2 cellular contexts compared by ENCODE assay signal in the genomic region with DNA sequence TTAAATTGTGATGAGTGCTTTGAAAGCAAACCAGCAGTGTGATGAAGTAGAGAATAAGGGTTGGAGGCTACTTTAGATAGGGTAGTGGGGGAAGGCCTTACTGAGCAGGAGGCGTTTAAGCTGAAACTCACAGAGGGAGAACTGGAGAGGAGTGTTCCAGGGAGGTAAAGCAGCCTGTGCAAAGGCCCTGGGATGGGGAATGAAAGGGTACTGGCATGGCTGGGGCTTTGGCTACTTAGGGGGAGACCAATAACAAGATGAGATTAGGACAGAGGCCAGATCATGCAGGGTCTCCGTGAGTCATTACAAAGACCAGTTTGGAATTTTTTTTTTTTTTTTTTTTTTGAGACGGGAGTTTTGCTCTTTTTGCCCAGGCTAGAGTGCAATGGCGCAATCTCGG.
TF ChIP-seq lines count a peak whose summit lies in the region.

No MANE protein-coding gene starts in this region.

TF ChIP-seq in A549, 52 proteins besides CTCF, POLR2A, EP300 and RAD21 (continued from another document):
- TF ChIP-seq CBX8 (IDR thresholded peaks at IDR 0.05) (no peak), TFCP2L1 (CRISPR knock-in tag; IDR thresholded peaks at IDR 0.05) (no peak), NPAS2 (CRISPR knock-in tag; IDR thresholded peaks at IDR 0.05; ENCODE audit: borderline replicate concordance) (no peak)
- TF ChIP-seq, protein P1, sequence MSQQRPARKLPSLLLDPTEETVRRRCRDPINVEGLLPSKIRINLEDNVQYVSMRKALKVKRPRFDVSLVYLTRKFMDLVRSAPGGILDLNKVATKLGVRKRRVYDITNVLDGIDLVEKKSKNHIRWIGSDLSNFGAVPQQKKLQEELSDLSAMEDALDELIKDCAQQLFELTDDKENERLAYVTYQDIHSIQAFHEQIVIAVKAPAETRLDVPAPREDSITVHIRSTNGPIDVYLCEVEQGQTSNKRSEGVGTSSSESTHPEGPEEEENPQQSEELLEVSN (IDR thresholded peaks at IDR 0.05; ENCODE audit: borderline replicate concordance, low read depth): no peak
TF ChIP-seq in A549: peak in this region for 0.

TF ChIP-seq in HCT116, 20 proteins besides CTCF, POLR2A, EP300 and RAD21 (continued from another document):
- TF ChIP-seq ATF3 (IDR thresholded peaks at IDR 0.05) (no peak), CEBPB (IDR thresholded peaks at IDR 0.05; ENCODE audit: low read depth) (no peak), SRF (IDR thresholded peaks at IDR 0.05; ENCODE audit: low read depth) (no peak), FOSL1 (IDR thresholded peaks at IDR 0.05; ENCODE audit: low read depth) (no peak), EGR1 (IDR thresholded peaks at IDR 0.05; ENCODE audit: low read depth) (no peak), YY1 (IDR thresholded peaks at IDR 0.05; ENCODE audit: extremely low read depth, insufficient replicate concordance, low read depth, low read length) (no peak), EZH2phosphoT487 (IDR thresholded peaks at IDR 0.05; ENCODE audit: borderline replicate concordance) (no peak), MAX (IDR thresholded peaks at IDR 0.05) (no peak), ELF1 (IDR thresholded peaks at IDR 0.05; ENCODE audit: borderline replicate concordance, low read depth) (no peak), TCF7L2 (IDR thresholded peaks at IDR 0.05; ENCODE audit: borderline replicate concordance, extremely low read depth, insufficient read depth, insufficient read length) (no peak)
- TF ChIP-seq, protein P2, sequence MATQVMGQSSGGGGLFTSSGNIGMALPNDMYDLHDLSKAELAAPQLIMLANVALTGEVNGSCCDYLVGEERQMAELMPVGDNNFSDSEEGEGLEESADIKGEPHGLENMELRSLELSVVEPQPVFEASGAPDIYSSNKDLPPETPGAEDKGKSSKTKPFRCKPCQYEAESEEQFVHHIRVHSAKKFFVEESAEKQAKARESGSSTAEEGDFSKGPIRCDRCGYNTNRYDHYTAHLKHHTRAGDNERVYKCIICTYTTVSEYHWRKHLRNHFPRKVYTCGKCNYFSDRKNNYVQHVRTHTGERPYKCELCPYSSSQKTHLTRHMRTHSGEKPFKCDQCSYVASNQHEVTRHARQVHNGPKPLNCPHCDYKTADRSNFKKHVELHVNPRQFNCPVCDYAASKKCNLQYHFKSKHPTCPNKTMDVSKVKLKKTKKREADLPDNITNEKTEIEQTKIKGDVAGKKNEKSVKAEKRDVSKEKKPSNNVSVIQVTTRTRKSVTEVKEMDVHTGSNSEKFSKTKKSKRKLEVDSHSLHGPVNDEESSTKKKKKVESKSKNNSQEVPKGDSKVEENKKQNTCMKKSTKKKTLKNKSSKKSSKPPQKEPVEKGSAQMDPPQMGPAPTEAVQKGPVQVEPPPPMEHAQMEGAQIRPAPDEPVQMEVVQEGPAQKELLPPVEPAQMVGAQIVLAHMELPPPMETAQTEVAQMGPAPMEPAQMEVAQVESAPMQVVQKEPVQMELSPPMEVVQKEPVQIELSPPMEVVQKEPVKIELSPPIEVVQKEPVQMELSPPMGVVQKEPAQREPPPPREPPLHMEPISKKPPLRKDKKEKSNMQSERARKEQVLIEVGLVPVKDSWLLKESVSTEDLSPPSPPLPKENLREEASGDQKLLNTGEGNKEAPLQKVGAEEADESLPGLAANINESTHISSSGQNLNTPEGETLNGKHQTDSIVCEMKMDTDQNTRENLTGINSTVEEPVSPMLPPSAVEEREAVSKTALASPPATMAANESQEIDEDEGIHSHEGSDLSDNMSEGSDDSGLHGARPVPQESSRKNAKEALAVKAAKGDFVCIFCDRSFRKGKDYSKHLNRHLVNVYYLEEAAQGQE (IDR thresholded peaks at IDR 0.05; ENCODE audit: low read depth): no peak
TF ChIP-seq in HCT116: peak in this region for 0.
